ENCODE assay signal across 3 cellular contexts in genomic region chr17:62833816-62834215, GRCh38. TPM values are rescaled to one million over a fixed set of nuclear protein-coding genes. Genes with fewer than 3 reads are reported as not detected.
"Had no signal": no experiment of that assay in that cellular context is flagged by ENCODE, and none has a peak within 500 bp of the region (broad histone marks: within the 10 kb centered on the region; RNA-seq: fewer than 3 reads in every experiment).

No MANE protein-coding gene starts in this region.

RNA-seq across cellular contexts. Expression of gene MARCHF10, which starts 25.7 kb away (rescaled TPM):
- total RNA-seq: HepG2, HT-29, K562 had no signal
- polyA plus RNA-seq: HepG2, K562 had no signal
